In the genomic region with DNA sequence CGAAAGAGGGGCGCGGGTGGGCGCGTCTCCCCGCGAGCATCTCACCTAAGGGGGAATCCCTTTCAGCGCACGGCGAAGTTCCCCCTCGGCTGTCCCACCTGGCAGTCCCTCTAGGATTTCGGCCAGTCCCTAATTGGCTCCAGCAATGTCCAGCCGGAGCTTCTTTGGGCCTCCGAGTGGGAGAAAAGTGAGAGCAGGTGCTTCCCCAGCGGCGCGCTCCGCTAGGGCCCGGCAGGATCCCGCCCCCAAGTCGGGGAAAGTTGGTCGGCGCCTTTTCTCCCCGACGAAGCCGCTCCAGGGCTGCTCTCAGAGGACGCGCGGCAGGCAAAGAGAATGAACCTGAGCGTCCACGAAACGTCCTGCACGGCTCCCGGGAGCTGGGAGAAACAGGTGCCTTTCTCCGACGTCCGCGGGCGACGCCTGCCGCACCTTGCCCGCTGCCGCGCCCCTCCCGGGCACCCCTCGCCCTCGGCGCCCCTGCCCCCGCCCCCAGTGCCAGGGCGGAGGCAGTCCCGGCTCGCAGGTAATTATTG, we compare ENCODE assay signal across 8 cellular contexts. TPM values are rescaled to one million over a fixed set of nuclear protein-coding genes. Genes with fewer than 3 reads are reported as not detected.
DNase-seq lines count a peak whose midpoint lies in the region; ATAC-seq and TF ChIP-seq lines count a peak whose summit lies in the region.

No MANE protein-coding gene starts in this region.

- no peaks in the 10 kb centered on the region for H3K36me3 ChIP-seq in gastroesophageal sphincter

- peak overlapping the region; percentile 50 to 64 for H3K4me3 ChIP-seq in gastroesophageal sphincter

- WGBS in gastroesophageal sphincter (ENCODE audit: low coverage in 1 of 2), 2 donors: 45 to 59% methylated on average over 5 to 10 of the region's 52 CpGs

- ATAC-seq in gastroesophageal sphincter (peak; percentile 20), HG03520 (IDR thresholded peaks at IDR 0.05; ENCODE audit: unreplicated experiment) (no peak)

- no peaks in the 10 kb centered on the region for H3K27me3 ChIP-seq in gastroesophageal sphincter

- TF ChIP-seq POLR2A in gastroesophageal sphincter (IDR thresholded peaks at IDR 0.05): no peak

- peaks cover 0 to 27% (median 0%) of the 10 kb centered on the region in 3 donors for H3K4me1 ChIP-seq in gastroesophageal sphincter

- TF ChIP-seq CTCF in gastroesophageal sphincter (IDR thresholded peaks at IDR 0.05): no peak

- H3K9me3 ChIP-seq in gastroesophageal sphincter: no peaks in the 10 kb centered on the region

- no peak for TF ChIP-seq EP300 in gastroesophageal sphincter (IDR thresholded peaks at IDR 0.05)

- peak overlapping the region in 3 of 4 donors; percentile 73 to 81 (median 80) for H3K27ac ChIP-seq in gastroesophageal sphincter

- DNase-seq in NCI-H82 (lab: John Stamatoyannopoulos, UW): peak; percentile 42
- DNase-seq in NCI-H82 treated with DMSO at 0.1 percent for 48 hours (lab: John Stamatoyannopoulos, UW; ENCODE audit: unreplicated experiment): no peak
- DNase-seq in NCI-H69 (lab: John Stamatoyannopoulos, UW): peak; percentile 66
- peak; percentile 47 for DNase-seq in retina
- no peak for DNase-seq in AML-193 (lab: John Stamatoyannopoulos, UW)
- no peak for DNase-seq in NCI-H226

RNA-seq across cellular contexts. Expression of a gene that starts 0.4 kb away (rescaled TPM):
- total RNA-seq in gastroesophageal sphincter: 1 to 10 TPM; 1.7 to 6.6 (median 3.4) TPM

Comparison
In these comparisons a context has a peak if more than half of its experiments do, and no peak if none do; other contexts are left out.
1. DNase-seq: peak in NCI-H82 (single experiment), NCI-H69 (single experiment) and retina (single experiment); none in NCI-H82 treated with DMSO at 0.1 percent for 48 hours (single experiment), AML-193 (0 of 2) and NCI-H226 (single experiment).